In genomic region chr7:151459726-151460473, GRCh38 we compare ENCODE assay signal across 8 cellular contexts. TPM values are rescaled to one million over a fixed set of nuclear protein-coding genes. Genes with fewer than 3 reads are reported as not detected.
A peak's percentile ranks its signal among the peaks of the same experiment; 100 is the strongest.
DNase-seq lines count a peak whose midpoint lies in the region; ATAC-seq and FAIRE-seq lines count a peak whose summit lies in the region.

No MANE protein-coding gene starts in this region.

- FAIRE-seq in urothelium cell line (lab: Jason Lieb, UNC) = no peak

- peaks cover 15% of the 10 kb centered on the region for H3K4me1 ChIP-seq in NT2/D1 (ENCODE audit: insufficient read depth, insufficient read length)

- H3K4me3 ChIP-seq in NT2/D1 (ENCODE audit: insufficient read length, low read depth) = no peak overlapping the region

- H3K9ac ChIP-seq in NT2/D1 (ENCODE audit: insufficient read length, low read depth) = peak overlapping the region; percentile 6

- peaks cover 53% of the 10 kb centered on the region for H3K9me3 ChIP-seq in NT2/D1 (ENCODE audit: insufficient read depth, low read length)

- no peak for ATAC-seq in HG03520 (IDR thresholded peaks at IDR 0.05; ENCODE audit: unreplicated experiment)

- H3K27ac ChIP-seq in epithelial cell of prostate = peak overlapping the region; percentile 17

- peaks cover 7% of the 10 kb centered on the region for H3K36me3 ChIP-seq in NT2/D1 (ENCODE audit: insufficient read depth, insufficient read length, low read length)

- peaks cover 17% of the 10 kb centered on the region for H3K27me3 ChIP-seq in NT2/D1 (ENCODE audit: insufficient read depth, insufficient read length)

- DNase-seq in Daoy (ENCODE audit: low read depth) (peak; percentile 93), NT2/D1 (ENCODE audit: low read depth, low spot score) (no peak), epithelial cell of prostate (ENCODE audit: low read depth, low spot score) (no peak), midbrain (lab: John Stamatoyannopoulos, UW) (peak; percentile 65), urothelium cell line (ENCODE audit: low spot score) (peak; percentile 35), NCI-H510A treated with DMSO at 0.1 percent for 48 hours (lab: John Stamatoyannopoulos, UW) (no peak)
- no peak for DNase-seq in activated T-cell treated with anti-CD3 and anti-CD28 coated beads, Interleukin-2, amount 50 U/mL, for 48 hours

RNA-seq across cellular contexts. Expression of gene CRYGN, which starts 20.0 kb away (rescaled TPM):
- total RNA-seq in Daoy (2014; rRNA removed; shearing (Covaris generic)) = 0.17 TPM in 1 of 2 replicates, not detected in the other

RNA-seq across cellular contexts. Expression of gene WDR86, which starts 50.1 kb away (rescaled TPM):
- 0.06 and 0.48 TPM in 2 replicates for total RNA-seq in Daoy (2014; rRNA removed; shearing (Covaris generic))

RNA-seq across cellular contexts. Expression of gene RHEB, which starts 59.8 kb away (rescaled TPM):
- total RNA-seq in Daoy (2014; rRNA removed; shearing (Covaris generic)) = 307 and 426 TPM in 2 replicates

Comparison
In these comparisons a context has a peak if more than half of its experiments do, and no peak if none do; other contexts are left out.
1. DNase-seq: peak in Daoy (single experiment), midbrain (single experiment) and urothelium cell line (single experiment); none in NT2/D1 (single experiment), epithelial cell of prostate (single experiment), activated T-cell treated with anti-CD3 and anti-CD28 coated beads, Interleukin-2, amount 50 U/mL, for 48 hours (0 of 2) and NCI-H510A treated with DMSO at 0.1 percent for 48 hours (single experiment).